ENCODE assay signal across 22 cellular contexts in the genomic region with DNA sequence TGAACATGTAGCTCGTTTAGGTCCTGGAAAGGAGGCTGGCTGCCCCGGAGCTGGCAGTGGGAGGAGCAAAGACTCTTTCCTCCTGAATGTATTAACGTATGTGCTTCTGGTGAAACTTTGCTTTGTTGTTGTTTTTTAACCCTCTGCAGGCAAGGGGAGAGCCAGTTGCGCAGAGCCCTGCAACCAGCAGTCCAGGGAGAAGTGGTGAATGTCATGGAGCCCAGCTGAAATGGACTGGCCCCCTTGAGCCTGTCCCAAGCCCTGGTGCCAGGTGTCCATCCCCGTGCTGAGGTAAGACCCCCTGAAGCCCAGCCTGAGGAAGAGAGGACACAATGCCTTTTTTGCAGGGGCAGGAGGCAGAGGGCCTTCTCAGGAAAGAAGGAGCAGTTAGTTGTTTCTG. TPM values are rescaled to one million over a fixed set of nuclear protein-coding genes. Genes with fewer than 3 reads are reported as not detected.
A peak's percentile ranks its signal among the peaks of the same experiment; 100 is the strongest.
DNase-seq lines count a peak whose midpoint lies in the region; ATAC-seq lines count a peak whose summit lies in the region.
"Had no signal": no experiment of that assay in that cellular context is flagged by ENCODE, and none has a peak within 500 bp of the region (broad histone marks: within the 10 kb centered on the region; RNA-seq: fewer than 3 reads in every experiment).

No MANE protein-coding gene starts in this region.

- H3K36me3 Mint-ChIP-seq in CD4-positive, CD25-positive, alpha-beta regulatory T cell, result peaks cover 33% of the 10 kb centered on the region
- peaks cover 8 to 51% (median 17%) of the 10 kb centered on the region in 3 donors for H3K36me3 Mint-ChIP-seq in naive thymus-derived CD8-positive, alpha-beta T cell

- peaks cover 50% of the 10 kb centered on the region for H3K36me3 ChIP-seq in CD4-positive, CD25-positive, alpha-beta regulatory T cell (ENCODE audit: control insufficient read depth, insufficient read depth, low read length)
- H3K36me3 ChIP-seq: adrenal gland had no signal

- H3K27me3 ChIP-seq in CD4-positive, CD25-positive, alpha-beta regulatory T cell (ENCODE audit: control insufficient read depth, insufficient read depth, low read length), result no peaks in the 10 kb centered on the region
- H3K27me3 ChIP-seq: adrenal gland, neutrophil had no signal

- no peak overlapping the region for H3K4me3 ChIP-seq in CD4-positive, CD25-positive, alpha-beta regulatory T cell (ENCODE audit: low read depth, low read length)
- H3K4me3 ChIP-seq: adrenal gland, coronary artery had no signal

- ATAC-seq in CD4-positive, CD25-positive, alpha-beta regulatory T cell (ENCODE audit: low read depth in 2 of 2), result no peak
- ATAC-seq in naive thymus-derived CD8-positive, alpha-beta T cell, result no peak
- ATAC-seq: left lobe of liver had no signal

- no peaks in the 10 kb centered on the region for H3K9me3 Mint-ChIP-seq in CD4-positive, CD25-positive, alpha-beta regulatory T cell
- H3K9me3 Mint-ChIP-seq in naive thymus-derived CD8-positive, alpha-beta T cell, result no peaks in the 10 kb centered on the region

- peaks cover 14 to 66% (median 48%) of the 10 kb centered on the region in 4 donors for H3K4me1 Mint-ChIP-seq in CD4-positive, CD25-positive, alpha-beta regulatory T cell
- H3K4me1 Mint-ChIP-seq in naive thymus-derived CD8-positive, alpha-beta T cell, result peaks cover 19 to 59% (median 45%) of the 10 kb centered on the region in 4 donors

- no peaks in the 10 kb centered on the region for H3K27me3 Mint-ChIP-seq in CD4-positive, CD25-positive, alpha-beta regulatory T cell
- H3K27me3 Mint-ChIP-seq in naive thymus-derived CD8-positive, alpha-beta T cell, result no peaks in the 10 kb centered on the region

- POLR2A ChIA-PET in naive thymus-derived CD8-positive, alpha-beta T cell (lab: Charles Lee), result no interaction called here

- H3K4me3 Mint-ChIP-seq in CD4-positive, CD25-positive, alpha-beta regulatory T cell, result no peak overlapping the region
- H3K4me3 Mint-ChIP-seq in naive thymus-derived CD8-positive, alpha-beta T cell, result no peak overlapping the region

- peaks cover 5% of the 10 kb centered on the region for H3K4me1 ChIP-seq in CD4-positive, CD25-positive, alpha-beta regulatory T cell (ENCODE audit: control insufficient read depth, insufficient read depth, low read length, poor library complexity, severe bottlenecking)

- no peaks in the 10 kb centered on the region for H3K9me3 ChIP-seq in CD4-positive, CD25-positive, alpha-beta regulatory T cell (ENCODE audit: control insufficient read depth in 2 of 2, low read length in 2 of 2)
- H3K9me3 ChIP-seq: adrenal gland, neutrophil had no signal

- no peak for DNase-seq in CD4-positive, CD25-positive, alpha-beta regulatory T cell
- peak; percentile 47 for DNase-seq in ELF-1 (ENCODE audit: low read depth, low spot score)
- DNase-seq in naive thymus-derived CD8-positive, alpha-beta T cell, result no peak
- DNase-seq in NOMO-1 treated with DMSO at 0.1 percent for 48 hours (lab: John Stamatoyannopoulos, UW; ENCODE audit: unreplicated experiment), result no peak
- DNase-seq in NCI-H2227 treated with DMSO at 0.1 percent for 48 hours (lab: John Stamatoyannopoulos, UW), result no peak
- no peak for DNase-seq in stimulated activated CD4-positive, alpha-beta T cell treated with anti-CD3 and anti-CD28 coated beads, Interleukin-4, amount 100 ng/mL, for 1 hour
- DNase-seq: activated CD4-positive, alpha-beta T cell treated with anti-CD3 and anti-CD28 coated beads for 4 hours; activated effector memory CD4-positive, alpha-beta T cell treated with anti-CD3 and anti-CD28 coated beads, Interleukin-2, amount 50 U/mL, for 16 hours; DMS53; GF-D8; KBM-7; NCI-H146; NCI-H2171; NCI-H524 treated with DMSO at 0.1 percent for 48 hours; small intestine; stimulated activated CD4-positive, alpha-beta T cell treated with anti-CD3 and anti-CD28 coated beads, Interleukin-2, amount 100 ng/mL, for 24 hours; stimulated activated naive CD4-positive, alpha-beta T cell had no signal

- peak overlapping the region; percentile 31 to 54 (median 43) for H3K27ac Mint-ChIP-seq in CD4-positive, CD25-positive, alpha-beta regulatory T cell
- peak overlapping the region in 6 of 10 donors; percentile 24 to 84 (median 50) for H3K27ac Mint-ChIP-seq in naive thymus-derived CD8-positive, alpha-beta T cell

- H3K27ac ChIP-seq in CD4-positive, CD25-positive, alpha-beta regulatory T cell (ENCODE audit: insufficient read depth, low read length, poor library complexity, severe bottlenecking), result no peak overlapping the region
- peak overlapping the region; percentile 38 for H3K27ac ChIP-seq in angular gyrus (ENCODE audit: low read depth, low read length)
- H3K27ac ChIP-seq: adrenal gland, neutrophil had no signal

RNA-seq across cellular contexts. Expression of a gene that starts 33.3 kb away (rescaled TPM):
- 179 TPM for total RNA-seq in CD4-positive, CD25-positive, alpha-beta regulatory T cell
- 100 to 1,000 TPM; 125 to 184 (median 154) TPM for polyA plus RNA-seq in CD4-positive, CD25-positive, alpha-beta regulatory T cell
- 100 to 1,000 TPM; 223 to 250 TPM for total RNA-seq in naive thymus-derived CD8-positive, alpha-beta T cell
- polyA plus RNA-seq in naive thymus-derived CD8-positive, alpha-beta T cell, result 100 to 1,000 TPM; 139 to 237 (median 167) TPM
